In genomic region chr19:39555883-39556282, GRCh38 we compare ENCODE assay signal across 18 cellular contexts. TPM values are rescaled to one million over a fixed set of nuclear protein-coding genes. Genes with fewer than 3 reads are reported as not detected.
DNase-seq lines count a peak whose midpoint lies in the region; ATAC-seq, FAIRE-seq and TF ChIP-seq lines count a peak whose summit lies in the region.
"Had no signal": no experiment of that assay in that cellular context is flagged by ENCODE, and none has a peak within 500 bp of the region (broad histone marks: within the 10 kb centered on the region; RNA-seq: fewer than 3 reads in every experiment).

No MANE protein-coding gene starts in this region.

- no peak for TF ChIP-seq POLR2A in GM12891 (IDR thresholded peaks at IDR 0.05; ENCODE audit: low read depth, low read length)
- no peak for TF ChIP-seq POLR2A in GM12878 (IDR thresholded peaks at IDR 0.05; ENCODE audit: low read depth, low read length)

- peaks cover 43% of the 10 kb centered on the region for H3K4me1 ChIP-seq in GM12878 (ENCODE audit: control insufficient read depth, insufficient read depth, low read length)
- H3K4me1 ChIP-seq: HAP-1 had no signal

- no peak for FAIRE-seq in GM12891 (lab: Jason Lieb, UNC)
- no peak for FAIRE-seq in GM12878 (lab: Jason Lieb, UNC)
- FAIRE-seq in RCC 7860 (lab: Jason Lieb, UNC): no peak
- FAIRE-seq: A204.1, D721Med, G401.6 had no signal

- no peak overlapping the region for H3K4me3 ChIP-seq in GM12878
- H3K4me3 ChIP-seq: GM23248, HAP-1 had no signal

- H3K79me2 ChIP-seq in GM12878 (ENCODE audit: control insufficient read depth, insufficient read depth, low read length): no peaks in the 10 kb centered on the region

- TF ChIP-seq RAD21 in GM12878 (IDR thresholded peaks at IDR 0.05; ENCODE audit: insufficient read depth, low read depth, low read length): no peak

- no peak overlapping the region for H2AFZ ChIP-seq in GM12878 (ENCODE audit: control insufficient read depth, low read depth, low read length)
- H2AFZ ChIP-seq: GM23248 had no signal

- no peaks in the 10 kb centered on the region for H4K20me1 ChIP-seq in GM12878 (ENCODE audit: control insufficient read depth, insufficient read depth)

- H3K27me3 ChIP-seq in GM12878 (replicated peaks in 1 of 2; ENCODE audit: control insufficient read depth in 2 of 2, insufficient read depth in 2 of 2, low read length in 1 of 2): no peaks in the 10 kb centered on the region

- POLR2A ChIA-PET in GM12878 (lab: Charles Lee): no interaction called here

- H3K9me3 ChIP-seq in GM12878 (replicated peaks; ENCODE audit: control insufficient read depth, insufficient read depth, low read length): no peaks in the 10 kb centered on the region; the same call in 2 of the 3 replicates
- H3K9me3 ChIP-seq: Caco-2, HAP-1 had no signal

- in situ Hi-C loops in GM12878 (cut with MboI): no loop called here

- CTCF ChIA-PET in GM12878 (lab: Yijun Ruan, JAX): interaction anchor here (0.5 kb wide), 1 partner anchor 594 kb away, joined by 3 read pairs; no protein-coding TSS in a partner anchor

- 0% methylated on average over 1 of the region's 1 CpG for WGBS in GM12878 (ENCODE audit: insufficient coverage, insufficient replicate concordance, low lambda C conversion rate, missing lambda C conversion rate)

- H3K36me3 ChIP-seq in GM12878 (ENCODE audit: control insufficient read depth in 2 of 2, insufficient read depth in 2 of 2, low read length in 1 of 2): no peaks in the 10 kb centered on the region
- H3K36me3 ChIP-seq: HAP-1 had no signal

- H3K4me2 ChIP-seq in GM12878 (ENCODE audit: control insufficient read depth, insufficient read depth): no peak overlapping the region

- SMC1A ChIA-PET in GM12878 (lab: Charles Lee; ENCODE audit: uncharacterized antibody, unreplicated experiment): interaction anchor here (5.9 kb wide), 1 partner anchor 118 kb away, joined by 105 read pairs; no protein-coding TSS in a partner anchor

- no peak for TF ChIP-seq CTCF in GM12878 (IDR thresholded peaks at IDR 0.05 in 2 of 3, conservative IDR thresholded peaks at IDR 0.05 in 1 of 3; ENCODE audit: control insufficient read depth in 2 of 3, extremely low read depth in 1 of 3, insufficient read depth in 1 of 3, low read depth in 3 of 3, low read length in 3 of 3)

- RAD21 ChIA-PET in GM12878 (lab: Charles Lee; ENCODE audit: unreplicated experiment): interaction anchor here (1.1 to 5.8 kb wide), 2 partner anchors 118 to 533 kb away, joined by 3 to 105 read pairs; no protein-coding TSS in a partner anchor

- no peak overlapping the region for H3K9ac ChIP-seq in GM12878 (ENCODE audit: control insufficient read depth, insufficient read depth, low read length)
- H3K9ac ChIP-seq: GM23248 had no signal

- no TSS peak for BruUV-seq in GM12878 (replicated peaks; lab: Mats Ljungman, UMichigan)

- TF ChIP-seq EP300 in GM12878 (IDR thresholded peaks at IDR 0.05; ENCODE audit: borderline replicate concordance in 1 of 2, control insufficient read depth in 1 of 2, low read depth in 2 of 2, low read length in 2 of 2): no peak

- intact Hi-C loops in GM12878 (cut with micrococcal nuclease; ENCODE audit: unreplicated experiment): no loop called here

- H3K27ac ChIP-seq in GM12878 (ENCODE audit: control insufficient read depth, insufficient read depth): no peak overlapping the region
- H3K27ac ChIP-seq: C4-2B, GM23248 had no signal

- DNase-seq in GM12891 (ENCODE audit: insufficient read length, low spot score) (no peak), GM12878 (ENCODE audit: low read depth, low spot score) (no peak), pons (ENCODE audit: low spot score) (peak; percentile 37), RCC 7860 (ENCODE audit: low spot score) (no peak), NCI-H1436 treated with DMSO at 0.1 percent for 48 hours (lab: John Stamatoyannopoulos, UW) (no peak)
- DNase-seq: ACHN; Caco-2; CD4-positive, alpha-beta T cell; GM23248 had no signal

- no peak for ATAC-seq in GM12878
- no peak for ATAC-seq in GM18511 (IDR thresholded peaks at IDR 0.05; ENCODE audit: unreplicated experiment)

RNA-seq across cellular contexts. Expression of gene EID2, which starts 15.9 kb away (rescaled TPM):
- polyA plus RNA-seq in GM12891 (2012; ENCODE audit: low read depth, missing spikeins): 5.2 TPM
- 3.4 and 4.0 TPM in 2 replicates for total RNA-seq in GM12878 (2013; cell fraction: nucleolus; rRNA removed)
- total RNA-seq in GM12878 (2014; rRNA removed) (9.0 and 11.3 TPM in 2 replicates), GM12878 (2014; rRNA removed; fragmentation: Illumina TruSeq; extraction: Trizol) (5.9 and 7.0 TPM in 2 replicates), GM12878 (2021) (9.6 and 9.7 TPM in 2 replicates)
- polyA plus RNA-seq in GM12878 (2011; ENCODE audit: low read depth): 3.4 TPM
- polyA plus RNA-seq in GM12878 (2011; rRNA removed) (4.8 and 7.2 TPM in 2 replicates), GM12878 (2014; fragmentation: Illumina TruSeq; extraction: Trizol) (5.8 and 7.0 TPM in 2 replicates), GM12878 (2014; fragmentation: Nextera tagmentation; extraction: Ambion mirVana) (1 to 10 TPM; 2.7 to 4.4 TPM), GM12878 (2014; rRNA removed) (11.4 and 15.5 TPM in 2 replicates), GM12878 (2016; fragmentation: Nextera tagmentation; extraction: Ambion mirVana) (10 to 100 TPM in 1 of 2 experiments, 1 to 10 TPM in 1; 1.6 to 10.4 TPM)
- polyA plus RNA-seq in GM12878 (2011; cell fraction: cytosol; rRNA removed): 2.7 and 4.5 TPM in 2 replicates
- polyA plus RNA-seq in GM12878 (2011; cell fraction: nucleus; rRNA removed): 4.8 and 5.7 TPM in 2 replicates
- polyA plus RNA-seq in GM12878 (2012): 5.6 and 7.8 TPM in 2 replicates
- 2.0 and 2.6 TPM in 2 replicates for polyA minus RNA-seq in GM12878 (2011; rRNA and poly(A)+ RNA removed)
- polyA minus RNA-seq in GM12878 (2011; cell fraction: cytosol; rRNA and poly(A)+ RNA removed): 2.7 and 2.8 TPM in 2 replicates
- 1.5 and 3.2 TPM in 2 replicates for polyA minus RNA-seq in GM12878 (2011; cell fraction: nucleus; rRNA and poly(A)+ RNA removed)

RNA-seq across cellular contexts. Expression of gene EID2B, which starts 23.2 kb away (rescaled TPM):
- polyA plus RNA-seq in GM12891 (2012; ENCODE audit: low read depth, missing spikeins): 3.4 TPM
- 8.1 and 9.0 TPM in 2 replicates for total RNA-seq in GM12878 (2013; cell fraction: nucleolus; rRNA removed)
- total RNA-seq in GM12878 (2014; rRNA removed): 4.1 and 5.5 TPM in 2 replicates
- 3.7 and 5.2 TPM in 2 replicates for total RNA-seq in GM12878 (2014; rRNA removed; fragmentation: Illumina TruSeq; extraction: Trizol)
- 3.9 and 4.3 TPM in 2 replicates for total RNA-seq in GM12878 (2021)
- 0.89 TPM for polyA plus RNA-seq in GM12878 (2011; ENCODE audit: low read depth)
- polyA plus RNA-seq in GM12878 (2011; rRNA removed): 5.0 and 5.1 TPM in 2 replicates
- polyA plus RNA-seq in GM12878 (2011; cell fraction: cytosol; rRNA removed): 2.8 and 6.5 TPM in 2 replicates
- 3.9 and 4.0 TPM in 2 replicates for polyA plus RNA-seq in GM12878 (2011; cell fraction: nucleus; rRNA removed)
- polyA plus RNA-seq in GM12878 (2012): 2.8 and 4.5 TPM in 2 replicates
- polyA plus RNA-seq in GM12878 (2014; fragmentation: Illumina TruSeq; extraction: Trizol): 1.4 and 2.9 TPM in 2 replicates
- 1 to 10 TPM; 5.8 to 6.1 TPM for polyA plus RNA-seq in GM12878 (2014; fragmentation: Nextera tagmentation; extraction: Ambion mirVana)
- 8.8 and 10.1 TPM in 2 replicates for polyA plus RNA-seq in GM12878 (2014; rRNA removed)
- 1 to 10 TPM; 4.8 to 5.9 TPM for polyA plus RNA-seq in GM12878 (2016; fragmentation: Nextera tagmentation; extraction: Ambion mirVana)
- polyA minus RNA-seq in GM12878 (2011; rRNA and poly(A)+ RNA removed): 1.6 and 2.4 TPM in 2 replicates
- polyA minus RNA-seq in GM12878 (2011; cell fraction: cytosol; rRNA and poly(A)+ RNA removed): 0.62 and 0.67 TPM in 2 replicates
- polyA minus RNA-seq in GM12878 (2011; cell fraction: nucleus; rRNA and poly(A)+ RNA removed): 3.1 and 5.5 TPM in 2 replicates

RNA-seq across cellular contexts. Expression of gene SELENOV, which starts 40.9 kb away (rescaled TPM):
- not detected for polyA plus RNA-seq in GM12891 (2012; ENCODE audit: low read depth, missing spikeins)
- total RNA-seq in GM12878 (2013; cell fraction: nucleolus; rRNA removed): not detected in 2 replicates
- total RNA-seq in GM12878 (2014; rRNA removed) (not detected in 2 replicates), GM12878 (2014; rRNA removed; fragmentation: Illumina TruSeq; extraction: Trizol) (not detected in 2 replicates), GM12878 (2021) (not detected in 2 replicates)
- polyA plus RNA-seq in GM12878 (2011; ENCODE audit: low read depth): not detected
- polyA plus RNA-seq in GM12878 (2011; rRNA removed) (not detected in 2 replicates), GM12878 (2014; fragmentation: Illumina TruSeq; extraction: Trizol) (not detected in 2 replicates), GM12878 (2014; fragmentation: Nextera tagmentation; extraction: Ambion mirVana) (not detected), GM12878 (2014; rRNA removed) (not detected in 2 replicates), GM12878 (2016; fragmentation: Nextera tagmentation; extraction: Ambion mirVana) (not detected)
- not detected in 2 replicates for polyA plus RNA-seq in GM12878 (2011; cell fraction: cytosol; rRNA removed)
- polyA plus RNA-seq in GM12878 (2011; cell fraction: nucleus; rRNA removed): not detected in 2 replicates
- polyA plus RNA-seq in GM12878 (2012): not detected in 2 replicates
- polyA minus RNA-seq in GM12878 (2011; rRNA and poly(A)+ RNA removed): not detected in 2 replicates
- not detected in 2 replicates for polyA minus RNA-seq in GM12878 (2011; cell fraction: cytosol; rRNA and poly(A)+ RNA removed)
- not detected in 2 replicates for polyA minus RNA-seq in GM12878 (2011; cell fraction: nucleus; rRNA and poly(A)+ RNA removed)
- total RNA-seq: CD4-positive, alpha-beta T cell; GM23248; H4; HT-29 had no signal
- polyA plus RNA-seq: BJ, GM23248 had no signal

RNA-seq across cellular contexts. Expression of gene LGALS13, which starts 46.4 kb away (rescaled TPM):
- polyA plus RNA-seq in GM12891 (2012; ENCODE audit: low read depth, missing spikeins): not detected
- not detected in 2 replicates for total RNA-seq in GM12878 (2013; cell fraction: nucleolus; rRNA removed)
- total RNA-seq in GM12878 (2014; rRNA removed): not detected in 2 replicates
- not detected in 2 replicates for total RNA-seq in GM12878 (2014; rRNA removed; fragmentation: Illumina TruSeq; extraction: Trizol)
- total RNA-seq in GM12878 (2021): not detected in 2 replicates
- not detected for polyA plus RNA-seq in GM12878 (2011; ENCODE audit: low read depth)
- polyA plus RNA-seq in GM12878 (2011; rRNA removed): not detected in 2 replicates
- polyA plus RNA-seq in GM12878 (2011; cell fraction: cytosol; rRNA removed): not detected in 2 replicates
- not detected in 2 replicates for polyA plus RNA-seq in GM12878 (2011; cell fraction: nucleus; rRNA removed)
- polyA plus RNA-seq in GM12878 (2012): not detected in 2 replicates
- not detected in 2 replicates for polyA plus RNA-seq in GM12878 (2014; fragmentation: Illumina TruSeq; extraction: Trizol)
- not detected for polyA plus RNA-seq in GM12878 (2014; fragmentation: Nextera tagmentation; extraction: Ambion mirVana)
- polyA plus RNA-seq in GM12878 (2014; rRNA removed): not detected in 2 replicates
- not detected for polyA plus RNA-seq in GM12878 (2016; fragmentation: Nextera tagmentation; extraction: Ambion mirVana)
- polyA minus RNA-seq in GM12878 (2011; rRNA and poly(A)+ RNA removed): not detected in 2 replicates
- polyA minus RNA-seq in GM12878 (2011; cell fraction: cytosol; rRNA and poly(A)+ RNA removed): not detected in 2 replicates
- polyA minus RNA-seq in GM12878 (2011; cell fraction: nucleus; rRNA and poly(A)+ RNA removed): not detected in 2 replicates
- total RNA-seq: Caco-2; CD4-positive, alpha-beta T cell; GM23248; H4; HT-29 had no signal
- polyA plus RNA-seq: BJ, GM23248 had no signal

RNA-seq across cellular contexts. Expression of gene DLL3, which starts 57.1 kb away (rescaled TPM):
- 0.37 TPM for polyA plus RNA-seq in GM12891 (2012; ENCODE audit: low read depth, missing spikeins)
- total RNA-seq in GM12878 (2013; cell fraction: nucleolus; rRNA removed): 3.2 and 4.2 TPM in 2 replicates
- total RNA-seq in GM12878 (2014; rRNA removed) (1.5 and 2.0 TPM in 2 replicates), GM12878 (2014; rRNA removed; fragmentation: Illumina TruSeq; extraction: Trizol) (0.36 and 0.41 TPM in 2 replicates), GM12878 (2021) (0.93 and 1.3 TPM in 2 replicates)
- 0.18 TPM for polyA plus RNA-seq in GM12878 (2011; ENCODE audit: low read depth)
- polyA plus RNA-seq in GM12878 (2011; rRNA removed) (0.58 and 0.64 TPM in 2 replicates), GM12878 (2014; fragmentation: Illumina TruSeq; extraction: Trizol) (0.06 and 0.22 TPM in 2 replicates), GM12878 (2014; fragmentation: Nextera tagmentation; extraction: Ambion mirVana) (under 1 TPM; 0.18 to 0.57 TPM), GM12878 (2014; rRNA removed) (1.5 and 1.9 TPM in 2 replicates), GM12878 (2016; fragmentation: Nextera tagmentation; extraction: Ambion mirVana) (1 to 10 TPM; 1.4 to 1.6 TPM)
- 1.2 and 1.3 TPM in 2 replicates for polyA plus RNA-seq in GM12878 (2011; cell fraction: cytosol; rRNA removed)
- polyA plus RNA-seq in GM12878 (2011; cell fraction: nucleus; rRNA removed): 2.0 and 2.1 TPM in 2 replicates
- 0.58 and 0.62 TPM in 2 replicates for polyA plus RNA-seq in GM12878 (2012)
- polyA minus RNA-seq in GM12878 (2011; rRNA and poly(A)+ RNA removed): 0.46 and 0.66 TPM in 2 replicates
- 1.0 TPM in 1 of 2 replicates, not detected in the other for polyA minus RNA-seq in GM12878 (2011; cell fraction: cytosol; rRNA and poly(A)+ RNA removed)
- polyA minus RNA-seq in GM12878 (2011; cell fraction: nucleus; rRNA and poly(A)+ RNA removed): 0.85 and 1.6 TPM in 2 replicates
- total RNA-seq: CD4-positive, alpha-beta T cell had no signal
